18 cellular contexts compared by ENCODE assay signal in genomic region chr10:117677239-117677638, GRCh38.
A peak's percentile ranks its signal among the peaks of the same experiment; 100 is the strongest.
DNase-seq lines count a peak whose midpoint lies in the region; ATAC-seq and TF ChIP-seq lines count a peak whose summit lies in the region.
"Had no signal": no experiment of that assay in that cellular context is flagged by ENCODE, and none has a peak within 500 bp of the region (broad histone marks: within the 10 kb centered on the region; RNA-seq: fewer than 3 reads in every experiment).

No MANE protein-coding gene starts in this region.

- ATAC-seq in esophagus mucosa (peak; percentile 79), GM21367 (IDR thresholded peaks at IDR 0.05; ENCODE audit: unreplicated experiment) (no peak), HG03432 (IDR thresholded peaks at IDR 0.05; ENCODE audit: unreplicated experiment) (no peak), GM21515 (IDR thresholded peaks at IDR 0.05; ENCODE audit: unreplicated experiment) (no peak)
- ATAC-seq: GM12878 had no signal

- H3K27me3 ChIP-seq in left ventricle myocardium inferior (ENCODE audit: low read depth) = peaks cover 58% of the 10 kb centered on the region
- H3K27me3 ChIP-seq: BLaER1 treated with 17β-estradiol and CSF1 and Interleukin-3, amounts not matched to agents 10 nM and 100 nM had no signal

- no peak overlapping the region for H3K4me3 ChIP-seq in left ventricle myocardium inferior
- H3K4me3 ChIP-seq: BLaER1 treated with 17β-estradiol and CSF1 and Interleukin-3, amounts not matched to agents 10 nM and 100 nM; GM12878; HAP-1 had no signal

- peaks cover 4% of the 10 kb centered on the region for H3K9me3 ChIP-seq in left ventricle myocardium inferior (replicated peaks)
- H3K9me3 ChIP-seq: BLaER1 treated with 17β-estradiol and CSF1 and Interleukin-3, amounts not matched to agents 10 nM and 100 nM; HAP-1 had no signal

- no peaks in the 10 kb centered on the region for H3K4me1 ChIP-seq in left ventricle myocardium inferior
- H3K4me1 ChIP-seq: BLaER1 treated with 17β-estradiol and CSF1 and Interleukin-3, amounts not matched to agents 10 nM and 100 nM; HAP-1 had no signal

- H3K27ac ChIP-seq in left ventricle myocardium inferior (replicated peaks) = no peak overlapping the region
- H3K27ac ChIP-seq: BLaER1 treated with 17β-estradiol and CSF1 and Interleukin-3, amounts not matched to agents 10 nM and 100 nM had no signal

- TF ChIP-seq CTCF in left ventricle myocardium inferior (IDR thresholded peaks at IDR 0.05; ENCODE audit: borderline replicate concordance) = no peak

- DNase-seq in cardiac septum (ENCODE audit: low spot score) (peak; percentile 17), left ventricle myocardium inferior (no peak), SW480 (ENCODE audit: low spot score) (peak; percentile 77)
- DNase-seq in activated CD4-positive, alpha-beta T cell treated with anti-CD3 and anti-CD28 coated beads for 48 hours = no peak
- DNase-seq: IMR-90; NCI-H1436; NCI-H2081; NCI-H226; NCI-H526 treated with DMSO at 0.1 percent for 48 hours; NK-92 treated with Interleukin-12 subunit alpha and Interleukin-12 subunit beta, amount 100 ng/mL, for 24 hours; OCI-M1 had no signal

- H3K36me3 ChIP-seq in left ventricle myocardium inferior = no peaks in the 10 kb centered on the region
- H3K36me3 ChIP-seq: BLaER1 treated with 17β-estradiol and CSF1 and Interleukin-3, amounts not matched to agents 10 nM and 100 nM; HAP-1 had no signal

- intact Hi-C loops in cardiac septum (cut with DNase I) = no loop called here
- intact Hi-C loops in left ventricle myocardium inferior (cut with micrococcal nuclease) = no loop called here

Comparison
In these comparisons a context has a peak if more than half of its experiments do, and no peak if none do; other contexts are left out.
1. DNase-seq: peak in cardiac septum (single experiment) and SW480 (single experiment); none in left ventricle myocardium inferior (single experiment) and activated CD4-positive, alpha-beta T cell treated with anti-CD3 and anti-CD28 coated beads for 48 hours (single experiment).